8 cellular contexts compared by ENCODE assay signal in the genomic region with DNA sequence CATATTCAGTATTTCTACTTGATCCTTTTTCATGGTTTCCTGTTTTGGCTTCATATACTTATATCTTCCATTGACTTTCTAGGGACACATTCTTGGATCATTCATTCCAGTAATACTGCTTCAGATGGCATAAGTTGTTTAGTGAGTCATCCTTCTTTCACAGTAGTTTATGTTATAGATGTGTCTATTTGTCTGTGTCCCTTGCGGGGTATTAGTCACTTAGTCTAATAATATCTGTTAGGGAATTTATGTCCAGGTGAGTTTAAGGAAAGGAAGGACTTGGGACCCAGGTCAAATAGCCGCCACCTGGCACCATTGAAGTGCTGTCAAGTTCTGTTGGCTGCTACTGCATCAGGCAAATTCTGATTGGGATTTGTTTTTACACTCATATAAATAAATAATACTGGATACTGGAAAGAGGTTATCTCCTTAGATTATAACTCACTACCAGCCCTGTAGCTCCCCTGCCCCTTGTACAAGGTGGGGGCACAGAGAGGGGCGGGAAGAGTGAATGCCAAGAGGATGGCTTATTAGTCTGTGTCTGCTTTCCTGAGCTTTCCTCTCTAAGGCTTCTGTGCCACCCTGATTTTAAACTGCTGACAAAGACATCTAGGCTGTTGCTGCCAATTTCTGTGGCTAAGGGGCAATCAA.
A peak's percentile ranks its signal among the peaks of the same experiment; 100 is the strongest.
DNase-seq lines count a peak whose midpoint lies in the region; FAIRE-seq and TF ChIP-seq lines count a peak whose summit lies in the region.
"Had no signal": no experiment of that assay in that cellular context is flagged by ENCODE, and none has a peak within 500 bp of the region (broad histone marks: within the 10 kb centered on the region; RNA-seq: fewer than 3 reads in every experiment).

No MANE protein-coding gene starts in this region.

- DNase-seq in GM12892 (ENCODE audit: insufficient read length): no peak
- peak; percentile 11 for DNase-seq in NCI-H226
- peak; percentile 33 for DNase-seq in dermis blood vessel endothelial cell
- no peak for DNase-seq in osteocyte (ENCODE audit: extremely low spot score, unreplicated experiment)
- DNase-seq in germinal center (ENCODE audit: low spot score): no peak
- DNase-seq in GM20000 (ENCODE audit: low spot score): no peak
- DNase-seq in NCI-H1092 (lab: John Stamatoyannopoulos, UW): no peak
- DNase-seq: NCI-H1048 had no signal

- H3K9me3 Mint-ChIP-seq in osteocyte (ENCODE audit: unreplicated experiment): no peaks in the 10 kb centered on the region

- H3K27ac Mint-ChIP-seq in osteocyte (ENCODE audit: unreplicated experiment): peak overlapping the region; percentile 25

- TF ChIP-seq CTCF in osteocyte (IDR thresholded peaks at IDR 0.05) (no peak), GM20000 (IDR thresholded peaks at IDR 0.05; ENCODE audit: extremely low read depth, missing control alignments) (no peak)

- TF ChIP-seq POLR2A in GM12892 (IDR thresholded peaks at IDR 0.05; ENCODE audit: low read depth, low read length): no peak

- H3K4me1 Mint-ChIP-seq in osteocyte (ENCODE audit: unreplicated experiment): peaks cover 38% of the 10 kb centered on the region

- H3K36me3 Mint-ChIP-seq in osteocyte (ENCODE audit: unreplicated experiment): no peaks in the 10 kb centered on the region

- no peaks in the 10 kb centered on the region for H3K27me3 Mint-ChIP-seq in osteocyte (ENCODE audit: unreplicated experiment)

- FAIRE-seq in GM12892 (lab: Jason Lieb, UNC): peak; percentile 24

- H3K4me3 Mint-ChIP-seq in osteocyte (ENCODE audit: unreplicated experiment): no peak overlapping the region

Comparison
In these comparisons a context has a peak if more than half of its experiments do, and no peak if none do; other contexts are left out.
1. DNase-seq: peak in NCI-H226 (single experiment) and dermis blood vessel endothelial cell (single experiment); none in GM12892 (single experiment), osteocyte (single experiment), germinal center (single experiment), GM20000 (single experiment) and NCI-H1092 (single experiment).